ENCODE assay signal across 1 cellular context in genomic region chr5:177369913-177370487, GRCh38.
A peak's percentile ranks its signal among the peaks of the same experiment; 100 is the strongest.
TF ChIP-seq lines count a peak whose summit lies in the region.

No MANE protein-coding gene starts in this region.

TF ChIP-seq in HepG2, 621 proteins besides CTCF, POLR2A, EP300 and RAD21:
- TF ChIP-seq, protein P1, sequence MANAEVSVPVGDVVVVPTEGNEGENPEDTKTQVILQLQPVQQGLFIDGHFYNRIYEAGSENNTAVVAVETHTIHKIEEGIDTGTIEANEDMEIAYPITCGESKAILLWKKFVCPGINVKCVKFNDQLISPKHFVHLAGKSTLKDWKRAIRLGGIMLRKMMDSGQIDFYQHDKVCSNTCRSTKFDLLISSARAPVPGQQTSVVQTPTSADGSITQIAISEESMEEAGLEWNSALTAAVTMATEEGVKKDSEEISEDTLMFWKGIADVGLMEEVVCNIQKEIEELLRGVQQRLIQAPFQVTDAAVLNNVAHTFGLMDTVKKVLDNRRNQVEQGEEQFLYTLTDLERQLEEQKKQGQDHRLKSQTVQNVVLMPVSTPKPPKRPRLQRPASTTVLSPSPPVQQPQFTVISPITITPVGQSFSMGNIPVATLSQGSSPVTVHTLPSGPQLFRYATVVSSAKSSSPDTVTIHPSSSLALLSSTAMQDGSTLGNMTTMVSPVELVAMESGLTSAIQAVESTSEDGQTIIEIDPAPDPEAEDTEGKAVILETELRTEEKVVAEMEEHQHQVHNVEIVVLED (CRISPR knock-in tag; IDR thresholded peaks at IDR 0.05; ENCODE audit: borderline replicate concordance) = no peak
- no peak for TF ChIP-seq PRMT3 (CRISPR knock-in tag; IDR thresholded peaks at IDR 0.05; ENCODE audit: borderline replicate concordance, low read depth)
- 0 out of 2 replicates have a peak, but pooled peaks have one; percentile 9 for TF ChIP-seq ZBTB4 (CRISPR knock-in tag; IDR thresholded peaks at IDR 0.05; ENCODE audit: borderline replicate concordance)
- no peak for TF ChIP-seq SMAD9 (CRISPR knock-in tag; IDR thresholded peaks at IDR 0.05)
- no peak for TF ChIP-seq MED8 (CRISPR knock-in tag; IDR thresholded peaks at IDR 0.05; ENCODE audit: insufficient replicate concordance)
- TF ChIP-seq ETV6 (CRISPR knock-in tag; conservative IDR thresholded peaks at IDR 0.05) = no peak
- 0 out of 2 replicates have a peak, but pooled peaks have one; percentile 13 for TF ChIP-seq SPEN (CRISPR knock-in tag; IDR thresholded peaks at IDR 0.05; ENCODE audit: low read depth)
- TF ChIP-seq, protein P2, sequence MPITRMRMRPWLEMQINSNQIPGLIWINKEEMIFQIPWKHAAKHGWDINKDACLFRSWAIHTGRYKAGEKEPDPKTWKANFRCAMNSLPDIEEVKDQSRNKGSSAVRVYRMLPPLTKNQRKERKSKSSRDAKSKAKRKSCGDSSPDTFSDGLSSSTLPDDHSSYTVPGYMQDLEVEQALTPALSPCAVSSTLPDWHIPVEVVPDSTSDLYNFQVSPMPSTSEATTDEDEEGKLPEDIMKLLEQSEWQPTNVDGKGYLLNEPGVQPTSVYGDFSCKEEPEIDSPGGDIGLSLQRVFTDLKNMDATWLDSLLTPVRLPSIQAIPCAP (CRISPR knock-in tag; IDR thresholded peaks at IDR 0.05; ENCODE audit: low read depth) = no peak
- TF ChIP-seq ZNF263 (CRISPR knock-in tag; IDR thresholded peaks at IDR 0.05) = no peak
- TF ChIP-seq ATF7 (IDR thresholded peaks at IDR 0.05) = no peak
- no peak for TF ChIP-seq ATF7 (CRISPR knock-in tag; IDR thresholded peaks at IDR 0.05)
- no peak for TF ChIP-seq ELF1 (CRISPR knock-in tag; IDR thresholded peaks at IDR 0.05)
- TF ChIP-seq KDM5A (IDR thresholded peaks at IDR 0.05; ENCODE audit: borderline replicate concordance, low read length) = no peak
- 0 out of 2 replicates have a peak, but pooled peaks have one; percentile 1 for TF ChIP-seq FOXO1 (CRISPR knock-in tag; IDR thresholded peaks at IDR 0.05)
- TF ChIP-seq PPARG (CRISPR knock-in tag; conservative IDR thresholded peaks at IDR 0.05) = 0 out of 2 replicates have a peak, but pooled peaks have one; percentile 1
- no peak for TF ChIP-seq TBL1XR1 (IDR thresholded peaks at IDR 0.05; ENCODE audit: borderline replicate concordance, low read length, partially characterized antibody)
- TF ChIP-seq RARG (CRISPR knock-in tag; IDR thresholded peaks at IDR 0.05; ENCODE audit: low read depth) = no peak
- TF ChIP-seq ZFP36L1 (CRISPR knock-in tag; IDR thresholded peaks at IDR 0.05) = no peak
- 0 out of 2 replicates have a peak, but pooled peaks have one; percentile 31 for TF ChIP-seq EEA1 (CRISPR knock-in tag; IDR thresholded peaks at IDR 0.05; ENCODE audit: borderline replicate concordance)
TF ChIP-seq in HepG2: peak in this region for 5.
